ENCODE assay signal across 14 cellular contexts in the genomic region with DNA sequence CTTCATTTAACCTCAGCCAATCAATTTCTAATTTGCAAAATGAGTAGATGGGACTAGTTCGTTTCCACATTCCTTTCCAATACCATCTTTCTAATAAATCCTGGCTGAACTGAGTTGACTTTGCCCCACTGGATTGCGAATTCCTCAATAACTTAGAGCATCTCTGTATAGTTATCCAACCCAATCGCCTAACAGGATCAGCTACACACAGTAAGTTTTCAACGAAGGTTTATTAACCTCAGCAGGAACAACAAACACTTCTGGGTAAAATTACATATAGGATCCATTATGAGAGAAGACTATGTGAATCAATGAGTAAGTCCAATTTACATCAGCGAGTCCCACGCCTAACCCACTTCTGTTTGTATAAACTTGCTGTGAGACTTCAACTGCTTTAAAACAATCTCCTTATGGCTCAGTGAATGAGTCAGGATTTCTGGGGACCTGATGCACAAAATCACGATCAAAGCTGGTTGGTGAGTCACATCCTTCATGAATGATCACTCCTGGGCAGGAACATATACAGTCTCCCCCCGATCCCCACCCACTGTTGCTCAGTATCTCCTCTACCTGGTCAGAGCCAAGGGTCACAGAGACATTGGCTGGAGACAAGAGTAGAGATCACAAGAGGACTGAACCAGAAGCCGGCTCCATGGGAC.
DNase-seq lines count a peak whose midpoint lies in the region; ATAC-seq, FAIRE-seq and TF ChIP-seq lines count a peak whose summit lies in the region.
"Had no signal": no experiment of that assay in that cellular context is flagged by ENCODE, and none has a peak within 500 bp of the region (broad histone marks: within the 10 kb centered on the region; RNA-seq: fewer than 3 reads in every experiment).

No MANE protein-coding gene starts in this region.

- FAIRE-seq in GM19239 (lab: Jason Lieb, UNC): no peak
- FAIRE-seq: H1 had no signal

- H3K36me3 Mint-ChIP-seq in Caco-2 (ENCODE audit: insufficient read depth, unreplicated experiment) (peaks cover 11% of the 10 kb centered on the region), H9 (ENCODE audit: insufficient read depth in 1 of 3, low read depth in 3 of 3) (no peaks in the 10 kb centered on the region)
- no peaks in the 10 kb centered on the region for H3K36me3 Mint-ChIP-seq in activated T-cell treated with anti-CD3 and anti-CD28 coated beads, Interleukin-2, amount 50 U/mL, for 4 hours (ENCODE audit: insufficient read depth)

- H3K4ac ChIP-seq in mesenchymal stem cell (ENCODE audit: low read depth in 1 of 2, low read length in 2 of 2) (no peak overlapping the region), H9 (ENCODE audit: low read depth, low read length) (no peak overlapping the region)

- no TSS peak for BruUV-seq in Caco-2 (replicated peaks; lab: Mats Ljungman, UMichigan)

- no peak overlapping the region for H3T11ph ChIP-seq in H9 (ENCODE audit: low read length)

- H3K4me2 ChIP-seq in mesenchymal stem cell (ENCODE audit: low read length, poor library complexity, severe bottlenecking): no peak overlapping the region
- H3K4me2 ChIP-seq in H9 (ENCODE audit: insufficient read depth, insufficient read length, low read length): no peak overlapping the region

- H2BK20ac ChIP-seq in H9 (ENCODE audit: low read depth, low read length, poor library complexity, severe bottlenecking): no peak overlapping the region

- no peaks in the 10 kb centered on the region for H3K9me3 ChIP-seq in Caco-2
- no peaks in the 10 kb centered on the region for H3K9me3 ChIP-seq in mesenchymal stem cell (ENCODE audit: control insufficient read depth, low read length)
- H3K9me3 ChIP-seq in H9 (ENCODE audit: control insufficient read depth, low read depth, low read length): no peaks in the 10 kb centered on the region
- H3K9me3 ChIP-seq: esophagus squamous epithelium, sigmoid colon had no signal

- no peak overlapping the region for H4K5ac ChIP-seq in H9 (ENCODE audit: insufficient read length, low read depth, low read length)

- H4K91ac ChIP-seq in mesenchymal stem cell (ENCODE audit: low read length): no peak overlapping the region
- H4K91ac ChIP-seq in H9 (ENCODE audit: insufficient read length, low read depth, low read length): no peak overlapping the region

- H3K23ac ChIP-seq in mesenchymal stem cell (ENCODE audit: low read length in 2 of 2) (no peak overlapping the region), H9 (ENCODE audit: insufficient read length, low read depth, low read length) (no peak overlapping the region)

- H2BK5ac ChIP-seq in mesenchymal stem cell (ENCODE audit: low read depth, low read length, poor library complexity, severe bottlenecking) (no peak overlapping the region), H9 (ENCODE audit: insufficient read length, low read length) (no peak overlapping the region)

- no peak overlapping the region for H2BK12ac ChIP-seq in mesenchymal stem cell (ENCODE audit: low read length in 2 of 2)
- no peak overlapping the region for H2BK12ac ChIP-seq in H9 (ENCODE audit: insufficient read length, low read depth, low read length)

- peaks cover 35% of the 10 kb centered on the region for H3K4me1 ChIP-seq in Caco-2
- peaks cover 6% of the 10 kb centered on the region for H3K4me1 ChIP-seq in mesenchymal stem cell (ENCODE audit: control insufficient read depth, insufficient read depth, low read depth, low read length)
- H3K4me1 ChIP-seq in H9 (ENCODE audit: insufficient read depth, low read length): no peaks in the 10 kb centered on the region
- H3K4me1 ChIP-seq: esophagus squamous epithelium, sigmoid colon had no signal

- ATAC-seq in activated T-cell treated with anti-CD3 and anti-CD28 coated beads, Interleukin-2, amount 50 U/mL, for 4 hours: peak; percentile 75 to 84
- ATAC-seq in GM21390 (IDR thresholded peaks at IDR 0.05; ENCODE audit: unreplicated experiment): no peak

- H3K18ac ChIP-seq in mesenchymal stem cell (ENCODE audit: low read depth in 1 of 2, low read length in 2 of 2) (no peak overlapping the region), H9 (ENCODE audit: insufficient read length, low read depth, low read length) (no peak overlapping the region)

- H2AK5ac ChIP-seq in mesenchymal stem cell (ENCODE audit: low read length, severe bottlenecking): no peak overlapping the region
- H2AK5ac ChIP-seq in H9 (ENCODE audit: insufficient read length, low read length): no peak overlapping the region

- H2BK120ac ChIP-seq in mesenchymal stem cell (ENCODE audit: low read depth, low read length): no peak overlapping the region
- H2BK120ac ChIP-seq in H9 (ENCODE audit: low read depth, low read length, poor library complexity, severe bottlenecking): no peak overlapping the region

- H3K27ac ChIP-seq in mesenchymal stem cell (ENCODE audit: low read length, poor library complexity, severe bottlenecking) (peak overlapping the region; percentile 20), H9 (ENCODE audit: insufficient read length, low read depth, low read length) (no peak overlapping the region)
- H3K27ac ChIP-seq: esophagus squamous epithelium, sigmoid colon had no signal

- no peaks in the 10 kb centered on the region for H3K23me2 ChIP-seq in H9 (ENCODE audit: insufficient read length, low read depth, low read length, poor library complexity, severe bottlenecking)

- H3K9ac ChIP-seq in mesenchymal stem cell (ENCODE audit: low read length) (no peak overlapping the region), H9 (ENCODE audit: extremely low read depth, insufficient read length, low read length) (no peak overlapping the region)

- no peaks in the 10 kb centered on the region for H4K20me1 ChIP-seq in H9 (ENCODE audit: control insufficient read depth, insufficient read depth, insufficient read length)

- H3K27ac Mint-ChIP-seq in Caco-2 (ENCODE audit: unreplicated experiment) (peak overlapping the region; percentile 88), H9 (no peak overlapping the region)
- H3K27ac Mint-ChIP-seq: nephron had no signal

- no peak overlapping the region for H3K14ac ChIP-seq in mesenchymal stem cell (ENCODE audit: low read length in 2 of 2)
- no peak overlapping the region for H3K14ac ChIP-seq in H9 (ENCODE audit: insufficient read depth, low read length)

- CTCF ChIA-PET in Caco-2 (lab: Charles Lee): interaction anchor here (0.6 kb wide), 1 partner anchor 235 kb away, joined by 5 read pairs; no protein-coding TSS in a partner anchor

- 28% methylated on average over 7 of the region's 9 CpGs for WGBS in mesenchymal stem cell
- no CpG with 5 or more reads among the region's 9 CpGs for WGBS in H9 (ENCODE audit: extremely low coverage, insufficient read length, low lambda C conversion rate)

- H3K79me1 ChIP-seq in mesenchymal stem cell (replicated peaks; ENCODE audit: low read length, poor library complexity, severe bottlenecking): no peaks in the 10 kb centered on the region
- no peaks in the 10 kb centered on the region for H3K79me1 ChIP-seq in H9 (ENCODE audit: insufficient read depth, low read depth, low read length, poor library complexity, severe bottlenecking)

- H3K56ac ChIP-seq in H9 (ENCODE audit: insufficient read length, low read depth, low read length): no peak overlapping the region

- H3K4me3 ChIP-seq in Caco-2 (ENCODE audit: low read depth, low read length) (no peak overlapping the region), mesenchymal stem cell (ENCODE audit: insufficient read depth in 1 of 2, low read depth in 1 of 2, low read length in 2 of 2) (no peak overlapping the region)
- H3K4me3 ChIP-seq: esophagus squamous epithelium, sigmoid colon had no signal

- H3K27me3 Mint-ChIP-seq in Caco-2 (ENCODE audit: insufficient read depth, unreplicated experiment) (no peaks in the 10 kb centered on the region), H9 (ENCODE audit: low read depth) (peaks cover 2% of the 10 kb centered on the region; the same call in 1 of the 2 replicates)
- H3K27me3 Mint-ChIP-seq in activated T-cell treated with anti-CD3 and anti-CD28 coated beads, Interleukin-2, amount 50 U/mL, for 4 hours (ENCODE audit: low read depth): peaks cover 3% of the 10 kb centered on the region

- H3K27me3 ChIP-seq in Caco-2 (replicated peaks; ENCODE audit: control insufficient read depth, insufficient read depth, low read length) (0 out of 2 replicates have a peak, but pooled peaks cover 1% of the 10 kb centered on the region), mesenchymal stem cell (ENCODE audit: control insufficient read depth in 1 of 2, insufficient read depth in 1 of 2, low read length in 2 of 2) (no peaks in the 10 kb centered on the region), H9 (ENCODE audit: insufficient read depth, low read length) (no peaks in the 10 kb centered on the region)
- H3K27me3 ChIP-seq: esophagus squamous epithelium had no signal

- TF ChIP-seq CTCF in Caco-2 (IDR thresholded peaks at IDR 0.05; ENCODE audit: insufficient read depth in 1 of 2, low read depth in 1 of 2, low read length in 1 of 2, severe bottlenecking in 1 of 2, unreplicated experiment in 1 of 2): no peak
- TF ChIP-seq CTCF in H9 (conservative IDR thresholded peaks at IDR 0.05): no peak

- H3K9me3 Mint-ChIP-seq in Caco-2 (ENCODE audit: unreplicated experiment): no peaks in the 10 kb centered on the region
- H3K9me3 Mint-ChIP-seq in activated T-cell treated with anti-CD3 and anti-CD28 coated beads, Interleukin-2, amount 50 U/mL, for 4 hours: peaks cover 4% of the 10 kb centered on the region
- no peaks in the 10 kb centered on the region for H3K9me3 Mint-ChIP-seq in H9

- H3K36me3 ChIP-seq in Caco-2 (ENCODE audit: control insufficient read depth, insufficient read depth, low read length): no peaks in the 10 kb centered on the region
- H3K36me3 ChIP-seq in mesenchymal stem cell (ENCODE audit: control insufficient read depth in 1 of 2, insufficient read depth in 2 of 2, low read depth in 1 of 2, low read length in 2 of 2): no peaks in the 10 kb centered on the region
- H3K36me3 ChIP-seq: esophagus squamous epithelium, sigmoid colon had no signal

- intact Hi-C loops in Caco-2 (cut with micrococcal nuclease; ENCODE audit: unreplicated experiment): loop anchor here (5.0 to 10.0 kb wide), 2 partner anchors 37 to 205 kb away; no protein-coding TSS in a partner anchor

- no peaks in the 10 kb centered on the region for H3K79me2 ChIP-seq in H9 (ENCODE audit: insufficient read depth, low read length)

- POLR2A ChIA-PET in Caco-2 (lab: Charles Lee): no interaction called here

- H2BK15ac ChIP-seq in mesenchymal stem cell (ENCODE audit: low read depth, poor library complexity, severe bottlenecking): no peak overlapping the region
- H2BK15ac ChIP-seq in H9 (ENCODE audit: low read depth, low read length): no peak overlapping the region

- H2AFZ ChIP-seq in mesenchymal stem cell (ENCODE audit: low read depth, low read length): peak overlapping the region; percentile 23
- H2AFZ ChIP-seq in H9 (ENCODE audit: low read length): no peak overlapping the region

- peaks cover 21% of the 10 kb centered on the region for H3K4me1 Mint-ChIP-seq in Caco-2 (ENCODE audit: low read depth, unreplicated experiment)
- H3K4me1 Mint-ChIP-seq in activated T-cell treated with anti-CD3 and anti-CD28 coated beads, Interleukin-2, amount 50 U/mL, for 4 hours (ENCODE audit: low read depth): peaks cover 4% of the 10 kb centered on the region
- H3K4me1 Mint-ChIP-seq in H9: no peaks in the 10 kb centered on the region; a peak in 1 of 4 replicates

- DNase-seq in A172 (ENCODE audit: low spot score): peak; percentile 27
- DNase-seq in Caco-2: no peak
- DNase-seq in activated T-cell treated with anti-CD3 and anti-CD28 coated beads, Interleukin-2, amount 50 U/mL, for 4 hours: no peak
- peak; percentile 82 for DNase-seq in mesenchymal stem cell
- no peak for DNase-seq in H9
- DNase-seq in GM19238 (ENCODE audit: insufficient read length, low spot score): no peak
- DNase-seq in GM19239 (ENCODE audit: insufficient read length, low spot score): no peak
- DNase-seq: activated CD8-positive, alpha-beta memory T cell treated with anti-CD3 and anti-CD28 coated beads, Interleukin-2, amount 50 U/mL, for 4 hours; esophagus squamous epithelium; NCI-H1930; sigmoid colon had no signal

- H4K8ac ChIP-seq in mesenchymal stem cell (ENCODE audit: low read length): no peak overlapping the region
- no peak overlapping the region for H4K8ac ChIP-seq in H9 (replicated peaks; ENCODE audit: insufficient read length, low read depth, low read length)

- H3K4me3 Mint-ChIP-seq in Caco-2 (ENCODE audit: unreplicated experiment) (no peak overlapping the region), H9 (no peak overlapping the region)
- no peak overlapping the region for H3K4me3 Mint-ChIP-seq in activated T-cell treated with anti-CD3 and anti-CD28 coated beads, Interleukin-2, amount 50 U/mL, for 4 hours
- H3K4me3 Mint-ChIP-seq: nephron had no signal

Comparison
In these comparisons a context has a peak if more than half of its experiments do, and no peak if none do; other contexts are left out.
1. DNase-seq: peak in A172 (single experiment) and mesenchymal stem cell (single experiment); none in Caco-2 (0 of 2), activated T-cell treated with anti-CD3 and anti-CD28 coated beads, Interleukin-2, amount 50 U/mL, for 4 hours (single experiment), H9 (single experiment), GM19238 (single experiment) and GM19239 (single experiment).